In the genomic region with DNA sequence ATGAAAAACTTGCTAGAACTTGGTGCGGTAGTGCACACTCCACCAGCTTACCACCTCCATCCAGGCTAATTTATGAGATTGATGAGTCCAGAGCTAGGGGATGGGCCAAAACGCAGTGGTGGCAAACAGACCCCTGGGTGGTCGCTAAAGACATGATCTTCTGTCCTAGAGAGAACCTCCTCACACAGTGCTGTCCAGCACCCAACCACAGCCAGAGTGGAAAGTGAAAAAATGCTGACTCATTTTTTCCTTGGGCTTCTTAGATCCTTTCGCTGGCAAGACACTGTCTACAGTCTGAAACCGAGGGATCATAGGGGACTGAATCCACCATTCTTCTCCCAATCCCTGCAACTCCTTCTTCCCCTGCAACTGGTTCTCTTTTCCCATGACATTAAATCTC, we compare ENCODE assay signal across 15 cellular contexts. TPM values are rescaled to one million over a fixed set of nuclear protein-coding genes. Genes with fewer than 3 reads are reported as not detected.
A peak's percentile ranks its signal among the peaks of the same experiment; 100 is the strongest.
DNase-seq lines count a peak whose midpoint lies in the region; ATAC-seq and TF ChIP-seq lines count a peak whose summit lies in the region.
"Had no signal": no experiment of that assay in that cellular context is flagged by ENCODE, and none has a peak within 500 bp of the region (broad histone marks: within the 10 kb centered on the region; RNA-seq: fewer than 3 reads in every experiment).

No MANE protein-coding gene starts in this region.

- DNase-seq in AG09319 (ENCODE audit: extremely low read depth, low read depth) (peak; percentile 42), NB4 (ENCODE audit: low read depth) (peak; percentile 24), esophagus squamous epithelium (lab: John Stamatoyannopoulos, UW) (no peak), omental fat pad (ENCODE audit: low spot score) (no peak), AML-193 (lab: John Stamatoyannopoulos, UW) (no peak), NCI-H2196 (lab: John Stamatoyannopoulos, UW; ENCODE audit: unreplicated experiment) (no peak), NCI-H2171 (lab: John Stamatoyannopoulos, UW) (no peak)
- DNase-seq: activated CD4-positive, alpha-beta T cell treated with anti-CD3 and anti-CD28 coated beads, Interleukin-2, amount 50 U/mL, for 1 hour; activated effector memory CD4-positive, alpha-beta T cell treated with anti-CD3 and anti-CD28 coated beads, Interleukin-2, amount 50 U/mL, for 16 hours; COR-L47; NCI-H1417; uterus had no signal

- peak overlapping the region in 3 of 4 donors; percentile 10 to 21 (median 21) for H3K27ac ChIP-seq in esophagus squamous epithelium

- no peaks in the 10 kb centered on the region for H3K36me3 ChIP-seq in esophagus squamous epithelium
- H3K36me3 ChIP-seq: uterus had no signal

- no peak overlapping the region for H3K4me3 ChIP-seq in NB4 (ENCODE audit: low read depth, low read length)
- H3K4me3 ChIP-seq in esophagus squamous epithelium = peak overlapping the region in 1 of 4 donors; percentile 29
- H3K4me3 ChIP-seq: lung had no signal

- ATAC-seq in omental fat pad (ENCODE audit: low FRiP score) (peak; percentile 38), GM21526 (IDR thresholded peaks at IDR 0.05; ENCODE audit: low FRiP score, unreplicated experiment) (no peak)

- TF ChIP-seq CTCF in AG09319 (IDR thresholded peaks at IDR 0.05; ENCODE audit: low read depth, low read length) = no peak
- TF ChIP-seq CTCF in NB4 (IDR thresholded peaks at IDR 0.05; ENCODE audit: low read depth, low read length) = no peak
- TF ChIP-seq CTCF in esophagus squamous epithelium (IDR thresholded peaks at IDR 0.05) = no peak
- no peak for TF ChIP-seq CTCF in omental fat pad (IDR thresholded peaks at IDR 0.05)

- no peaks in the 10 kb centered on the region for H3K9me3 ChIP-seq in esophagus squamous epithelium
- H3K9me3 ChIP-seq: uterus had no signal

- intact Hi-C loops in esophagus squamous epithelium (cut with DNase I) = no loop called here

- WGBS in esophagus squamous epithelium, 2 donors = 46 to 66% methylated on average over 5 of the region's 5 CpGs

- H3K4me1 ChIP-seq in esophagus squamous epithelium = peaks cover 0 to 93% (median 38%) of the 10 kb centered on the region in 3 donors

- TF ChIP-seq POLR2A in NB4 (IDR thresholded peaks at IDR 0.05; ENCODE audit: extremely low read depth, insufficient read length) = no peak
- no peak for TF ChIP-seq POLR2A in esophagus squamous epithelium (IDR thresholded peaks at IDR 0.05)

- peaks cover 0 to 22% (median 0%) of the 10 kb centered on the region in 4 donors for H3K27me3 ChIP-seq in esophagus squamous epithelium
- H3K27me3 ChIP-seq: uterus had no signal

RNA-seq across cellular contexts. Expression of a gene that starts 4.1 kb away (rescaled TPM):
- total RNA-seq in esophagus squamous epithelium (10 to 100 TPM in 3 of 4 donors, 1 to 10 TPM in 1; 7.8 to 50.9 (median 17.3) TPM), omental fat pad (10 to 100 TPM; 27.7 to 49.1 (median 37.1) TPM)

RNA-seq across cellular contexts. Expression of a gene that starts 42.6 kb away (rescaled TPM):
- 1 to 10 TPM in 1 of 4 donors, not detected in 3; 2.5 TPM for total RNA-seq in esophagus squamous epithelium
- not detected for total RNA-seq in omental fat pad
- total RNA-seq: lung, pulmonary artery endothelial cell, uterus had no signal

Comparison
In these comparisons a context has a peak if more than half of its experiments do, and no peak if none do; other contexts are left out.
1. DNase-seq: peak in AG09319 (single experiment) and NB4 (single experiment); none in esophagus squamous epithelium (single experiment), omental fat pad (single experiment), AML-193 (0 of 2), NCI-H2196 (single experiment) and NCI-H2171 (single experiment).